Comparison of ENCODE assay signal across 3 cellular contexts in genomic region chr10:95110823-95111222, GRCh38. TPM values are rescaled to one million over a fixed set of nuclear protein-coding genes. Genes with fewer than 3 reads are reported as not detected.
"Had no signal": no experiment of that assay in that cellular context is flagged by ENCODE, and none has a peak within 500 bp of the region (broad histone marks: within the 10 kb centered on the region; RNA-seq: fewer than 3 reads in every experiment).

No MANE protein-coding gene starts in this region.

RNA-seq across cellular contexts. Expression of gene CYP2C8, which starts 41.5 kb away (rescaled TPM):
- total RNA-seq: GM23248, H4, HFFc6 had no signal
- polyA plus RNA-seq: GM23248 had no signal
